1 cellular context compared by ENCODE assay signal in the genomic region with DNA sequence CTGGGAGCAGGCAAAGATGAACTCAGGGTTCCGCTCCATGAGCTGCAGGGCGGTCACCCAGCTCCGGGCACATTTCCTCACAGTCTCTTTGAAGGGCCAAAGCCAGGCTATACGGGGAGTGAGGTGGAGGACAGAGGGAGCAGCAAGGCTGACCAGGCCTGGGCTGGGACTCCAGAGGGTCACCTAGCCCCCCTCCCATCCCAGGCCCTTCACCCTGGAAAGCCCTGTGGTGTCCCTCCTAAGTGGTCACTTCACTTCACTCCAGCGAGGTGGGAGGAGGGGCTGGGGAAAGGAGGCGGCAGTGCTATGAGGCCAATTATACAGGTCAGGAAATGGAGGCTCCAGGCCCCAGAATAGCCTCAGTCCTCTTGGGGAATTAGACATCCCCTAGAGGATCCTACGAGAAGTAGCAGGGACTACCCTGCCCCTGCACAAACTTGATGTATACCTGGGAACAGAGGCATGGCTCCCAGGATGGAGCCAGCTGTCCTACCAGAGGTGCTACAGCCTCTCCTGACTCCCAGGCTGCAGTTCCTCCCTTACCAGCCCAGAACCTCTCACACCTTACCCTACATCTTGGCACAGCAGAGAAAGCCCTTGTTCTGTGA.
TF ChIP-seq lines count a peak whose summit lies in the region.

No MANE protein-coding gene starts in this region.

TF ChIP-seq in K562, 482 proteins besides CTCF, POLR2A, EP300 and RAD21:
- TF ChIP-seq SMC3 (conservative IDR thresholded peaks at IDR 0.05; ENCODE audit: insufficient read depth, low read depth, low read length) (no peak), ZNF197 (CRISPR knock-in tag; IDR thresholded peaks at IDR 0.05; ENCODE audit: low read depth) (no peak), CREM (IDR thresholded peaks at IDR 0.05; ENCODE audit: low read depth) (no peak), U2AF2 (optimal IDR thresholded peaks at IDR 0.05; ENCODE audit: low read depth, low read length) (no peak), CEBPG (CRISPR knock-in tag; IDR thresholded peaks at IDR 0.05) (no peak), CEBPG (tag; conservative IDR thresholded peaks at IDR 0.05 in 1 of 2, IDR thresholded peaks at IDR 0.05 in 1 of 2) (no peak), GATAD2B (IDR thresholded peaks at IDR 0.05; ENCODE audit: borderline replicate concordance) (no peak)
- TF ChIP-seq, protein P1, sequence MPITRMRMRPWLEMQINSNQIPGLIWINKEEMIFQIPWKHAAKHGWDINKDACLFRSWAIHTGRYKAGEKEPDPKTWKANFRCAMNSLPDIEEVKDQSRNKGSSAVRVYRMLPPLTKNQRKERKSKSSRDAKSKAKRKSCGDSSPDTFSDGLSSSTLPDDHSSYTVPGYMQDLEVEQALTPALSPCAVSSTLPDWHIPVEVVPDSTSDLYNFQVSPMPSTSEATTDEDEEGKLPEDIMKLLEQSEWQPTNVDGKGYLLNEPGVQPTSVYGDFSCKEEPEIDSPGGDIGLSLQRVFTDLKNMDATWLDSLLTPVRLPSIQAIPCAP (CRISPR knock-in tag; IDR thresholded peaks at IDR 0.05; ENCODE audit: borderline replicate concordance): no peak
- TF ChIP-seq, protein P2, sequence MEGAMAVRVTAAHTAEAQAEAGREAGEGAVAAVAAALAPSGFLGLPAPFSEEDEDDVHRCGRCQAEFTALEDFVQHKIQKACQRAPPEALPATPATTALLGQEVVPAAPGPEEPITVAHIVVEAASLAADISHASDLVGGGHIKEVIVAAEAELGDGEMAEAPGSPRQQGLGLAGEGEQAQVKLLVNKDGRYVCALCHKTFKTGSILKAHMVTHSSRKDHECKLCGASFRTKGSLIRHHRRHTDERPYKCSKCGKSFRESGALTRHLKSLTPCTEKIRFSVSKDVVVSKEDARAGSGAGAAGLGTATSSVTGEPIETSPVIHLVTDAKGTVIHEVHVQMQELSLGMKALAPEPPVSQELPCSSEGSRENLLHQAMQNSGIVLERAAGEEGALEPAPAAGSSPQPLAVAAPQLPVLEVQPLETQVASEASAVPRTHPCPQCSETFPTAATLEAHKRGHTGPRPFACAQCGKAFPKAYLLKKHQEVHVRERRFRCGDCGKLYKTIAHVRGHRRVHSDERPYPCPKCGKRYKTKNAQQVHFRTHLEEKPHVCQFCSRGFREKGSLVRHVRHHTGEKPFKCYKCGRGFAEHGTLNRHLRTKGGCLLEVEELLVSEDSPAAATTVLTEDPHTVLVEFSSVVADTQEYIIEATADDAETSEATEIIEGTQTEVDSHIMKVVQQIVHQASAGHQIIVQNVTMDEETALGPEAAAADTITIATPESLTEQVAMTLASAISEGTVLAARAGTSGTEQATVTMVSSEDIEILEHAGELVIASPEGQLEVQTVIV (CRISPR knock-in tag; IDR thresholded peaks at IDR 0.05; ENCODE audit: borderline replicate concordance): no peak
- TF ChIP-seq, protein P3, sequence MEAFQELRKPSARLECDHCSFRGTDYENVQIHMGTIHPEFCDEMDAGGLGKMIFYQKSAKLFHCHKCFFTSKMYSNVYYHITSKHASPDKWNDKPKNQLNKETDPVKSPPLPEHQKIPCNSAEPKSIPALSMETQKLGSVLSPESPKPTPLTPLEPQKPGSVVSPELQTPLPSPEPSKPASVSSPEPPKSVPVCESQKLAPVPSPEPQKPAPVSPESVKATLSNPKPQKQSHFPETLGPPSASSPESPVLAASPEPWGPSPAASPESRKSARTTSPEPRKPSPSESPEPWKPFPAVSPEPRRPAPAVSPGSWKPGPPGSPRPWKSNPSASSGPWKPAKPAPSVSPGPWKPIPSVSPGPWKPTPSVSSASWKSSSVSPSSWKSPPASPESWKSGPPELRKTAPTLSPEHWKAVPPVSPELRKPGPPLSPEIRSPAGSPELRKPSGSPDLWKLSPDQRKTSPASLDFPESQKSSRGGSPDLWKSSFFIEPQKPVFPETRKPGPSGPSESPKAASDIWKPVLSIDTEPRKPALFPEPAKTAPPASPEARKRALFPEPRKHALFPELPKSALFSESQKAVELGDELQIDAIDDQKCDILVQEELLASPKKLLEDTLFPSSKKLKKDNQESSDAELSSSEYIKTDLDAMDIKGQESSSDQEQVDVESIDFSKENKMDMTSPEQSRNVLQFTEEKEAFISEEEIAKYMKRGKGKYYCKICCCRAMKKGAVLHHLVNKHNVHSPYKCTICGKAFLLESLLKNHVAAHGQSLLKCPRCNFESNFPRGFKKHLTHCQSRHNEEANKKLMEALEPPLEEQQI (IDR thresholded peaks at IDR 0.05): no peak
- TF ChIP-seq, protein P4, sequence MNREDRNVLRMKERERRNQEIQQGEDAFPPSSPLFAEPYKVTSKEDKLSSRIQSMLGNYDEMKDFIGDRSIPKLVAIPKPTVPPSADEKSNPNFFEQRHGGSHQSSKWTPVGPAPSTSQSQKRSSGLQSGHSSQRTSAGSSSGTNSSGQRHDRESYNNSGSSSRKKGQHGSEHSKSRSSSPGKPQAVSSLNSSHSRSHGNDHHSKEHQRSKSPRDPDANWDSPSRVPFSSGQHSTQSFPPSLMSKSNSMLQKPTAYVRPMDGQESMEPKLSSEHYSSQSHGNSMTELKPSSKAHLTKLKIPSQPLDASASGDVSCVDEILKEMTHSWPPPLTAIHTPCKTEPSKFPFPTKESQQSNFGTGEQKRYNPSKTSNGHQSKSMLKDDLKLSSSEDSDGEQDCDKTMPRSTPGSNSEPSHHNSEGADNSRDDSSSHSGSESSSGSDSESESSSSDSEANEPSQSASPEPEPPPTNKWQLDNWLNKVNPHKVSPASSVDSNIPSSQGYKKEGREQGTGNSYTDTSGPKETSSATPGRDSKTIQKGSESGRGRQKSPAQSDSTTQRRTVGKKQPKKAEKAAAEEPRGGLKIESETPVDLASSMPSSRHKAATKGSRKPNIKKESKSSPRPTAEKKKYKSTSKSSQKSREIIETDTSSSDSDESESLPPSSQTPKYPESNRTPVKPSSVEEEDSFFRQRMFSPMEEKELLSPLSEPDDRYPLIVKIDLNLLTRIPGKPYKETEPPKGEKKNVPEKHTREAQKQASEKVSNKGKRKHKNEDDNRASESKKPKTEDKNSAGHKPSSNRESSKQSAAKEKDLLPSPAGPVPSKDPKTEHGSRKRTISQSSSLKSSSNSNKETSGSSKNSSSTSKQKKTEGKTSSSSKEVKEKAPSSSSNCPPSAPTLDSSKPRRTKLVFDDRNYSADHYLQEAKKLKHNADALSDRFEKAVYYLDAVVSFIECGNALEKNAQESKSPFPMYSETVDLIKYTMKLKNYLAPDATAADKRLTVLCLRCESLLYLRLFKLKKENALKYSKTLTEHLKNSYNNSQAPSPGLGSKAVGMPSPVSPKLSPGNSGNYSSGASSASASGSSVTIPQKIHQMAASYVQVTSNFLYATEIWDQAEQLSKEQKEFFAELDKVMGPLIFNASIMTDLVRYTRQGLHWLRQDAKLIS (CRISPR knock-in tag; IDR thresholded peaks at IDR 0.05): no peak
- TF ChIP-seq, protein P5, sequence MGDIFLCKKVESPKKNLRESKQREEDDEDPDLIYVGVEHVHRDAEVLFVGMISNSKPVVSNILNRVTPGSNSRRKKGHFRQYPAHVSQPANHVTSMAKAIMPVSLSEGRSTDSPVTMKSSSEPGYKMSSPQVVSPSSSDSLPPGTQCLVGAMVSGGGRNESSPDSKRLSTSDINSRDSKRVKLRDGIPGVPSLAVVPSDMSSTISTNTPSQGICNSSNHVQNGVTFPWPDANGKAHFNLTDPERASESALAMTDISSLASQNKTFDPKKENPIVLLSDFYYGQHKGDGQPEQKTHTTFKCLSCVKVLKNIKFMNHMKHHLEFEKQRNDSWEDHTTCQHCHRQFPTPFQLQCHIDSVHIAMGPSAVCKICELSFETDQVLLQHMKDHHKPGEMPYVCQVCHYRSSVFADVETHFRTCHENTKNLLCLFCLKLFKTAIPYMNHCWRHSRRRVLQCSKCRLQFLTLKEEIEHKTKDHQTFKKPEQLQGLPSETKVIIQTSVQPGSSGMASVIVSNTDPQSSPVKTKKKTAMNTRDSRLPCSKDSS (IDR thresholded peaks at IDR 0.05; ENCODE audit: low read depth, partially characterized antibody): no peak
TF ChIP-seq in K562: peak in this region for 0.
